In genomic region chr14:45426685-45427282, GRCh38 we compare ENCODE assay signal across 9 cellular contexts.
DNase-seq lines count a peak whose midpoint lies in the region; ATAC-seq lines count a peak whose summit lies in the region.
"Had no signal": no experiment of that assay in that cellular context is flagged by ENCODE, and none has a peak within 500 bp of the region (broad histone marks: within the 10 kb centered on the region; RNA-seq: fewer than 3 reads in every experiment).

No MANE protein-coding gene starts in this region.

- peak; percentile 86 for ATAC-seq in GM21786 (IDR thresholded peaks at IDR 0.05; ENCODE audit: unreplicated experiment)
- no peak for ATAC-seq in effector memory CD8-positive, alpha-beta T cell (replicated peaks)

- peaks cover 0 to 6% of the 10 kb centered on the region in 2 donors for H3K9me3 Mint-ChIP-seq in effector memory CD8-positive, alpha-beta T cell
- H3K9me3 Mint-ChIP-seq: T-helper 1 cell treated with Interleukin-12 subunit alpha and Interleukin-12 subunit beta and Interleukin-4 antibody, amounts not matched to agents 30 μg/mL and 1 μg/mL, for 36 hours had no signal

- no peak overlapping the region for H3K4me3 Mint-ChIP-seq in effector memory CD8-positive, alpha-beta T cell
- H3K4me3 Mint-ChIP-seq: T-helper 1 cell treated with Interleukin-12 subunit alpha and Interleukin-12 subunit beta and Interleukin-4 antibody, amounts not matched to agents 30 μg/mL and 1 μg/mL, for 36 hours had no signal

- H3K36me3 Mint-ChIP-seq in effector memory CD8-positive, alpha-beta T cell (ENCODE audit: insufficient read depth) = no peaks in the 10 kb centered on the region

- H3K4me1 Mint-ChIP-seq in effector memory CD8-positive, alpha-beta T cell (ENCODE audit: low read depth in 2 of 2) = no peaks in the 10 kb centered on the region

- DNase-seq in DMS114 treated with DMSO at 0.1 percent for 48 hours (lab: John Stamatoyannopoulos, UW; ENCODE audit: unreplicated experiment) = peak; percentile 70
- DNase-seq in MV-4-11 (lab: John Stamatoyannopoulos, UW) = peak; percentile 21
- DNase-seq in SHP77 (lab: John Stamatoyannopoulos, UW) = peak; percentile 39 to 56
- peak; percentile 21 for DNase-seq in fibroblast of the conjunctiva (ENCODE audit: low read depth)
- DNase-seq in renal cortical epithelial cell (ENCODE audit: low read depth) = peak; percentile 58
- no peak for DNase-seq in activated CD4-positive, alpha-beta T cell treated with anti-CD3 and anti-CD28 coated beads, Interleukin-2, amount 50 U/mL, for 48 hours
- no peak for DNase-seq in effector memory CD8-positive, alpha-beta T cell

- H3K27ac Mint-ChIP-seq in effector memory CD8-positive, alpha-beta T cell = no peak overlapping the region
- H3K27ac Mint-ChIP-seq: T-helper 1 cell treated with Interleukin-12 subunit alpha and Interleukin-12 subunit beta and Interleukin-4 antibody, amounts not matched to agents 30 μg/mL and 1 μg/mL, for 36 hours had no signal

- no peaks in the 10 kb centered on the region for H3K27me3 Mint-ChIP-seq in effector memory CD8-positive, alpha-beta T cell

Comparison
In these comparisons a context has a peak if more than half of its experiments do, and no peak if none do; other contexts are left out.
1. DNase-seq: peak in DMS114 treated with DMSO at 0.1 percent for 48 hours (single experiment), MV-4-11 (single experiment), SHP77 (2 of 2), fibroblast of the conjunctiva (single experiment) and renal cortical epithelial cell (single experiment); none in activated CD4-positive, alpha-beta T cell treated with anti-CD3 and anti-CD28 coated beads, Interleukin-2, amount 50 U/mL, for 48 hours (0 of 2) and effector memory CD8-positive, alpha-beta T cell (0 of 3).